In the genomic region with DNA sequence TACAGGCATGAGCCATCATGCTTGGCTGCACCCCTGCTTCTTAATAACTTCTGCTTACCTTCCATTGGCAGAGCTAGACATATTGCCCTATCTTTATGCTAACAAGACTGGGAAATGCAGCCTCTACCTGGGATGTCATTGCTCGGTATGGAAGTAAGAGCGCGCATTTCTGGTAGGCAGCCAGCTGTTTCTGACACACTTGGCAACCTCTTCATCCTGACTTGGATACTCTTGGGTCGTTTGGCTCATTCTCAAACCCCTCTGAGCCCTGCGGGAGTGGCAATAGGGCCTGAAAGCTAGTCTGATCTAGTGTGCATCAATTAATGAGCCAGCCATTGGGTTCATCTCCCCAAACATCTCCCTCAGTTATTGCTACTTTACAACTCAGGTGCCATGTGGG, we compare ENCODE assay signal across 24 cellular contexts. TPM values are rescaled to one million over a fixed set of nuclear protein-coding genes. Genes with fewer than 3 reads are reported as not detected.
"Had no signal": no experiment of that assay in that cellular context is flagged by ENCODE, and none has a peak within 500 bp of the region (broad histone marks: within the 10 kb centered on the region; RNA-seq: fewer than 3 reads in every experiment).

No MANE protein-coding gene starts in this region.

- H3K36me3 ChIP-seq: lower lobe of right lung, stomach, thyroid gland, transverse colon, upper lobe of left lung had no signal

- H3K27ac ChIP-seq: lower lobe of right lung, parathyroid adenoma, psoas muscle, stomach, testis, thyroid gland, transverse colon, upper lobe of left lung had no signal

- H3K9me3 ChIP-seq: lower lobe of right lung, psoas muscle, stomach, testis, thyroid gland, transverse colon, upper lobe of left lung had no signal

- H3K4me3 ChIP-seq: lower lobe of right lung, psoas muscle, skin epidermis, stomach, testis, thyroid gland, transverse colon, upper lobe of left lung had no signal

- FAIRE-seq: islet of Langerhans, kidney had no signal

- DNase-seq: hypothalamus; immature natural killer cell; kidney; lower lobe of right lung; mammary epithelial cell; mesenchymal stem cell; naive thymus-derived CD8-positive, alpha-beta T cell; occipital lobe; psoas muscle; stimulated activated CD4-positive, alpha-beta T cell treated with anti-CD3 and anti-CD28 coated beads, Interleukin-12 subunit alpha, Interleukin-12 subunit beta, amount 100 ng/mL, for 4 hours; stimulated activated CD4-positive, alpha-beta T cell treated with anti-CD3 and anti-CD28 coated beads, Interleukin-15, amount 100 ng/mL, for 24 hours; stimulated activated CD4-positive, alpha-beta T cell treated with anti-CD3 and anti-CD28 coated beads, Interleukin-2, amount 100 ng/mL, for 24 hours; stimulated activated CD4-positive, alpha-beta T cell treated with anti-CD3 and anti-CD28 coated beads, Interleukin-4, amount 100 ng/mL, for 1 hour; stimulated activated naive B cell treated with anti-CD40 and anti-IgM and Interleukin-4, amounts not matched to agents 10 μg/mL and 1 μg/mL and 100 μg/mL, for 72 hours; stimulated activated naive CD8-positive, alpha-beta T cell treated with anti-CD3 and anti-CD28 coated beads, Interleukin-15, Interleukin-2, amounts not matched to agents 100 U/mL and 50 U/mL, for 24 hours; stomach; testis; transverse colon; upper lobe of left lung had no signal

- H3K4me1 ChIP-seq: parathyroid adenoma, psoas muscle, testis had no signal

- H3K27me3 ChIP-seq: stomach, testis, thyroid gland, transverse colon, upper lobe of left lung had no signal

- H3K79me2 ChIP-seq: parathyroid adenoma had no signal

- H2AFZ ChIP-seq: parathyroid adenoma had no signal

- ATAC-seq: lower lobe of right lung; naive thymus-derived CD8-positive, alpha-beta T cell; psoas muscle; sciatic nerve; stimulated activated naive CD8-positive, alpha-beta T cell treated with anti-CD3 and anti-CD28 coated beads, Interleukin-15, Interleukin-2, amounts not matched to agents 100 U/mL and 50 U/mL, for 24 hours had no signal

- H3K9ac ChIP-seq: parathyroid adenoma had no signal

RNA-seq across cellular contexts. Expression of gene PLBD1, which starts 5.4 kb away (rescaled TPM):
- total RNA-seq: mammary epithelial cell had no signal
- polyA plus RNA-seq: mammary epithelial cell had no signal
